In the genomic region with DNA sequence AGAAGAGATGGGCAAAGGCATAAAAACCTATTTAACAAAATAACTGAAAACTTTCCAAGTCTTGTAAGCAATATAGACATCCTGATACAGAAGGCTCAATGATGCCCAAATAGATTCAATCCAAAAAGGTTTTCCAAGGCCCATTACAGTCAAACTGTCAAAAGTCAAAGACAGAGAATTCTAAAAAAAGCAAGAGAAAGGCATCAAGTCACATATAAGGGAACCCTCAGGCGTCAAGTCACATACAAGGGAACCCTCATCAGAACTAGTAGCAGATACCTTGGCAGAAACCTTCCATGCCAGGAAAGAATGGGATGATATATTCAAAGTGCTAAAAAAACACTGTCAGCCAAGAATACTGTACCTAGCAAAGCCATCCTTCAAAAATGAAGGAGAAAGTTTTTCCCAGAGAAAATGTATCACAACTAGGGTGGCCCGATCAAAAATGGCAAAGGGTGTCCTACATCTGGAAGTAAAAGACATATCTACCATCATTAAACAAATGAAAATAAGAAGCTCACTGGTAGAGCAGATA, we compare ENCODE assay signal across 19 cellular contexts. TPM values are rescaled to one million over a fixed set of nuclear protein-coding genes. Genes with fewer than 3 reads are reported as not detected.
DNase-seq lines count a peak whose midpoint lies in the region; ATAC-seq, FAIRE-seq and TF ChIP-seq lines count a peak whose summit lies in the region.
"Had no signal": no experiment of that assay in that cellular context is flagged by ENCODE, and none has a peak within 500 bp of the region (broad histone marks: within the 10 kb centered on the region; RNA-seq: fewer than 3 reads in every experiment).

No MANE protein-coding gene starts in this region.

- no peak overlapping the region for H3K27ac Mint-ChIP-seq in CD4-positive, alpha-beta memory T cell

- no peaks in the 10 kb centered on the region for H4K20me1 ChIP-seq in HepG2 (ENCODE audit: insufficient read depth, low read length)
- H4K20me1 ChIP-seq: BLaER1 had no signal

- 96% methylated on average over 2 of the region's 2 CpGs for WGBS in liver
- WGBS in HepG2 (ENCODE audit: low lambda C conversion rate) = 63% methylated on average over 2 of the region's 2 CpGs

- H3K27me3 Mint-ChIP-seq in CD4-positive, alpha-beta memory T cell = no peaks in the 10 kb centered on the region

- FAIRE-seq in HepG2 (lab: Jason Lieb, UNC) = no peak
- FAIRE-seq: GM12878, GM18507 had no signal

- DNase-seq in HepG2 (ENCODE audit: low spot score) (no peak), amniotic epithelial cell (ENCODE audit: low read depth) (peak; percentile 7), Peyer's patch (no peak), SHP77 treated with DMSO at 0.1 percent for 48 hours (lab: John Stamatoyannopoulos, UW) (no peak)
- DNase-seq in CD4-positive, alpha-beta memory T cell = no peak
- DNase-seq in effector CD4-positive, alpha-beta T cell = no peak
- DNase-seq: AML-193, DMS79, GM23248, H7, IMR-90 had no signal

- H3K9ac ChIP-seq in liver (ENCODE audit: low read depth in 1 of 2, low read length in 2 of 2) (no peak overlapping the region), HepG2 (ENCODE audit: insufficient read depth, low read depth, low read length) (no peak overlapping the region)
- H3K9ac ChIP-seq: BLaER1, GM23248 had no signal

- TF ChIP-seq CTCF in liver (IDR thresholded peaks at IDR 0.05; ENCODE audit: low read depth, low read length, missing input control) = no peak
- TF ChIP-seq CTCF in HepG2 (CRISPR knock-in tag; IDR thresholded peaks at IDR 0.05) = no peak
- TF ChIP-seq CTCF in Peyer's patch (IDR thresholded peaks at IDR 0.05) = no peak

- H3K4me3 ChIP-seq in liver (ENCODE audit: low read depth in 1 of 3, low read length in 3 of 3) (peak overlapping the region in 2 of 3 donors; percentile 40 to 65), HepG2 (replicated peaks in 1 of 3; ENCODE audit: insufficient read depth in 1 of 3, low read depth in 2 of 3, low read length in 3 of 3) (no peak overlapping the region), muscle layer of duodenum (ENCODE audit: low read depth in 1 of 2, low read length in 2 of 2) (peak overlapping the region; percentile 45 to 75), Peyer's patch (no peak overlapping the region)
- no peak overlapping the region for H3K4me3 ChIP-seq in CD4-positive, alpha-beta memory T cell (ENCODE audit: low read length in 2 of 2)
- H3K4me3 ChIP-seq: BLaER1, GM12878, GM23248 had no signal

- TF ChIP-seq POLR2A in HepG2 (IDR thresholded peaks at IDR 0.05; ENCODE audit: insufficient read depth in 1 of 2, low read depth in 2 of 2, low read length in 2 of 2) (no peak), Peyer's patch (IDR thresholded peaks at IDR 0.05) (no peak)

- POLR2A ChIA-PET in HepG2 (lab: Yijun Ruan, JAX) = no interaction called here
- POLR2A ChIA-PET in CD4-positive, alpha-beta memory T cell (lab: Charles Lee; ENCODE audit: partially characterized antibody) = no interaction called here

- no peak overlapping the region for H2AFZ ChIP-seq in HepG2 (ENCODE audit: low read length)
- H2AFZ ChIP-seq: GM23248 had no signal

- H3K9me3 ChIP-seq in liver (ENCODE audit: control insufficient read depth in 4 of 4, low read length in 3 of 4) = peaks cover 48 to 91% (median 71%) of the 10 kb centered on the region in 4 donors
- H3K9me3 ChIP-seq in HepG2 (ENCODE audit: low read length) = peaks cover 96% of the 10 kb centered on the region
- H3K9me3 ChIP-seq in muscle layer of duodenum (ENCODE audit: control insufficient read depth in 1 of 2, low read length in 2 of 2) = peaks cover 81 to 90% of the 10 kb centered on the region in 2 donors
- peaks cover 3 to 97% (median 49%) of the 10 kb centered on the region in 4 donors for H3K9me3 ChIP-seq in Peyer's patch
- H3K9me3 ChIP-seq in CD4-positive, alpha-beta memory T cell (ENCODE audit: control insufficient read depth in 1 of 2, low read length in 2 of 2) = peaks cover 21 to 68% of the 10 kb centered on the region in 2 donors

- H3K4me3 Mint-ChIP-seq in CD4-positive, alpha-beta memory T cell = peak overlapping the region in 2 of 8 donors; percentile 8 to 55

- in situ Hi-C loops in HepG2 (cut with HindIII; ENCODE audit: extremely low pct_ligation_motif_present, low pct_unique_long_range_greater_than_20kb) = no loop called here

- H3K27ac ChIP-seq in liver (ENCODE audit: low read depth in 1 of 2, low read length in 2 of 2) (no peak overlapping the region), HepG2 (ENCODE audit: extremely low read length, insufficient read depth, low read length) (no peak overlapping the region), muscle layer of duodenum (ENCODE audit: low read length) (no peak overlapping the region), Peyer's patch (no peak overlapping the region)
- H3K27ac ChIP-seq in CD4-positive, alpha-beta memory T cell (ENCODE audit: low read depth, low read length) = no peak overlapping the region
- H3K27ac ChIP-seq: 22Rv1, BLaER1, GM23248, HL-60 had no signal

- intact Hi-C loops in HepG2 (cut with micrococcal nuclease; ENCODE audit: unreplicated experiment) = no loop called here
- intact Hi-C loops in CD4-positive, alpha-beta memory T cell (cut with micrococcal nuclease) = no loop called here

- no peaks in the 10 kb centered on the region for H3K4me1 ChIP-seq in liver (ENCODE audit: control insufficient read depth in 4 of 4, insufficient read depth in 4 of 4, low read length in 3 of 4)
- no peaks in the 10 kb centered on the region for H3K4me1 ChIP-seq in HepG2 (ENCODE audit: insufficient read depth, low read length)
- no peaks in the 10 kb centered on the region for H3K4me1 ChIP-seq in muscle layer of duodenum (ENCODE audit: control insufficient read depth in 1 of 2, insufficient read depth in 2 of 2, low read length in 2 of 2)
- H3K4me1 ChIP-seq in Peyer's patch = no peaks in the 10 kb centered on the region
- no peaks in the 10 kb centered on the region for H3K4me1 ChIP-seq in CD4-positive, alpha-beta memory T cell (ENCODE audit: insufficient read depth, low read length)
- H3K4me1 ChIP-seq: BLaER1 had no signal

- no peak overlapping the region for H3K4me2 ChIP-seq in HepG2 (ENCODE audit: low read depth, low read length)
- H3K4me2 ChIP-seq: BLaER1 had no signal

- no peaks in the 10 kb centered on the region for H3K79me2 ChIP-seq in HepG2 (ENCODE audit: insufficient read depth, low read length)

- H3K27me3 ChIP-seq in liver (ENCODE audit: control insufficient read depth in 4 of 4, insufficient read depth in 4 of 4, low read length in 3 of 4) = no peaks in the 10 kb centered on the region
- H3K27me3 ChIP-seq in HepG2 (ENCODE audit: control insufficient read depth in 1 of 2, insufficient read depth in 2 of 2, low read length in 2 of 2) = no peaks in the 10 kb centered on the region
- no peaks in the 10 kb centered on the region for H3K27me3 ChIP-seq in muscle layer of duodenum (ENCODE audit: low read depth, low read length)
- H3K27me3 ChIP-seq in Peyer's patch = no peaks in the 10 kb centered on the region
- no peaks in the 10 kb centered on the region for H3K27me3 ChIP-seq in CD4-positive, alpha-beta memory T cell (ENCODE audit: insufficient read depth, low read length)
- H3K27me3 ChIP-seq: BLaER1 had no signal

- ATAC-seq in HepG2 = no peak
- ATAC-seq: GM12878 had no signal

- H3K9me3 Mint-ChIP-seq in CD4-positive, alpha-beta memory T cell = peaks cover 3 to 95% (median 88%) of the 10 kb centered on the region in 8 donors

- H3K36me3 Mint-ChIP-seq in CD4-positive, alpha-beta memory T cell = peaks cover 81 to 87% of the 10 kb centered on the region in 2 donors

- CTCF ChIA-PET in HepG2 (lab: Yijun Ruan, JAX; ENCODE audit: low intra/inter-chr PET ratio, low total read pairs) = no interaction called here
- CTCF ChIA-PET in CD4-positive, alpha-beta memory T cell (lab: Charles Lee; ENCODE audit: partially characterized antibody) = interaction anchor here (0.6 kb wide), 1 partner anchor 465 kb away, joined by 3 read pairs; no protein-coding TSS in a partner anchor

- no peak for TF ChIP-seq RAD21 in liver (IDR thresholded peaks at IDR 0.05)
- TF ChIP-seq RAD21 in HepG2 (CRISPR knock-in tag; IDR thresholded peaks at IDR 0.05) = no peak

- H3K36me3 ChIP-seq in liver (ENCODE audit: control insufficient read depth in 4 of 4, insufficient read depth in 3 of 4, low read depth in 1 of 4, low read length in 3 of 4) (peaks cover 6 to 55% (median 30%) of the 10 kb centered on the region in 4 donors), HepG2 (replicated peaks in 1 of 2; ENCODE audit: control insufficient read depth in 1 of 2, insufficient read depth in 2 of 2, low read length in 2 of 2) (no peaks in the 10 kb centered on the region), muscle layer of duodenum (ENCODE audit: control insufficient read depth in 1 of 2, insufficient read depth in 2 of 2, low read length in 2 of 2) (peaks cover 43 to 92% of the 10 kb centered on the region in 2 donors), Peyer's patch (peaks cover 0 to 74% (median 6%) of the 10 kb centered on the region in 3 donors)
- peaks cover 24% of the 10 kb centered on the region for H3K36me3 ChIP-seq in CD4-positive, alpha-beta memory T cell (ENCODE audit: insufficient read depth, low read length)

- no TSS peak for BruUV-seq in HepG2 (replicated peaks; lab: Mats Ljungman, UMichigan)

- peaks cover 0 to 3% (median 0%) of the 10 kb centered on the region in 4 donors for H3K4me1 Mint-ChIP-seq in CD4-positive, alpha-beta memory T cell

- TF ChIP-seq EP300 in HepG2 (IDR thresholded peaks at IDR 0.05; ENCODE audit: low read depth in 2 of 2, low read length in 2 of 2) (no peak), HepG2 (CRISPR knock-in tag; IDR thresholded peaks at IDR 0.05; ENCODE audit: borderline replicate concordance) (no peak)

RNA-seq across cellular contexts. Expression of a gene that starts 21.2 kb away (rescaled TPM):
- 1 to 10 TPM; 1.1 to 1.3 TPM for total RNA-seq in liver
- polyA plus RNA-seq in liver = under 1 TPM; 0.32 to 0.40 TPM
- 0.86 and 1.6 TPM in 2 replicates for total RNA-seq in HepG2 (2016; rRNA removed; fragmentation: Illumina TruSeq; extraction: Trizol)
- total RNA-seq in HepG2 (2016; cell fraction: cytosol; rRNA removed; fragmentation: Illumina TruSeq; extraction: Trizol; ENCODE audit: low read depth) = 0.09 and 0.20 TPM in 2 replicates
- 0.84 and 1.6 TPM in 2 replicates for total RNA-seq in HepG2 (2016; cell fraction: insoluble cytoplasmic fraction; rRNA removed; fragmentation: Illumina TruSeq; extraction: Trizol)
- total RNA-seq in HepG2 (2016; cell fraction: membrane; rRNA removed; fragmentation: Illumina TruSeq; extraction: Trizol) = 0.34 and 0.43 TPM in 2 replicates
- 0.66 and 0.78 TPM in 2 replicates for total RNA-seq in HepG2 (2016; cell fraction: nucleus; rRNA removed; fragmentation: Illumina TruSeq; extraction: Trizol)
- 0.10 and 0.15 TPM in 2 replicates for polyA plus RNA-seq in HepG2 (2011; rRNA removed)
- 0.05 and 0.14 TPM in 2 replicates for polyA plus RNA-seq in HepG2 (2011; cell fraction: cytosol; rRNA removed)
- 0.08 and 0.16 TPM in 2 replicates for polyA plus RNA-seq in HepG2 (2011; cell fraction: nucleus; rRNA removed)
- 0.11 and 0.35 TPM in 2 replicates for polyA plus RNA-seq in HepG2 (2012)
- 0.02 and 0.03 TPM in 2 replicates for polyA plus RNA-seq in HepG2 (2016; cell fraction: cytosol; fragmentation: Illumina TruSeq; extraction: Trizol; ENCODE audit: low read depth)
- polyA plus RNA-seq in HepG2 (2016; cell fraction: insoluble cytoplasmic fraction; fragmentation: Illumina TruSeq; extraction: Trizol; ENCODE audit: low read depth) = 0.86 and 0.91 TPM in 2 replicates
- 0.10 and 0.13 TPM in 2 replicates for polyA plus RNA-seq in HepG2 (2016; cell fraction: membrane; fragmentation: Illumina TruSeq; extraction: Trizol; ENCODE audit: low read depth)
- 1.00 and 1.3 TPM in 2 replicates for polyA plus RNA-seq in HepG2 (2016; cell fraction: nucleus; fragmentation: Illumina TruSeq; extraction: Trizol; ENCODE audit: insufficient read depth, low read depth)
- 0.18 TPM in 1 of 2 replicates, not detected in the other for polyA minus RNA-seq in HepG2 (2011; rRNA and poly(A)+ RNA removed; ENCODE audit: low replicate concordance)
- polyA minus RNA-seq in HepG2 (2011; cell fraction: cytosol; rRNA and poly(A)+ RNA removed) = 0.40 TPM in 1 of 2 replicates, not detected in the other
- 0.52 and 0.75 TPM in 2 replicates for polyA minus RNA-seq in HepG2 (2011; cell fraction: nucleus; rRNA and poly(A)+ RNA removed)
- total RNA-seq in Peyer's patch = 1 to 10 TPM; 1.1 to 2.0 (median 1.8) TPM
- total RNA-seq in CD4-positive, alpha-beta memory T cell = 1 to 10 TPM; 8.5 to 9.8 TPM
- polyA plus RNA-seq in CD4-positive, alpha-beta memory T cell = 1 to 10 TPM; 2.0 to 4.0 TPM
- total RNA-seq: G401, H7 had no signal

RNA-seq across cellular contexts. Expression of a gene that starts 21.2 kb away (rescaled TPM):
- total RNA-seq in liver = 1 to 10 TPM; 3.4 to 5.5 TPM
- 1 to 10 TPM; 1.4 to 2.2 TPM for polyA plus RNA-seq in liver
- 1.00 and 1.9 TPM in 2 replicates for total RNA-seq in HepG2 (2016; rRNA removed; fragmentation: Illumina TruSeq; extraction: Trizol)
- 0.26 and 0.30 TPM in 2 replicates for total RNA-seq in HepG2 (2016; cell fraction: cytosol; rRNA removed; fragmentation: Illumina TruSeq; extraction: Trizol; ENCODE audit: low read depth)
- 1.4 TPM in 2 replicates for total RNA-seq in HepG2 (2016; cell fraction: insoluble cytoplasmic fraction; rRNA removed; fragmentation: Illumina TruSeq; extraction: Trizol)
- total RNA-seq in HepG2 (2016; cell fraction: membrane; rRNA removed; fragmentation: Illumina TruSeq; extraction: Trizol) = 0.71 and 0.79 TPM in 2 replicates
- total RNA-seq in HepG2 (2016; cell fraction: nucleus; rRNA removed; fragmentation: Illumina TruSeq; extraction: Trizol) = 0.60 and 1.6 TPM in 2 replicates
- 0.15 and 0.22 TPM in 2 replicates for polyA plus RNA-seq in HepG2 (2011; rRNA removed)
- polyA plus RNA-seq in HepG2 (2011; cell fraction: cytosol; rRNA removed) = 0.19 and 0.23 TPM in 2 replicates
- 0.14 and 0.26 TPM in 2 replicates for polyA plus RNA-seq in HepG2 (2011; cell fraction: nucleus; rRNA removed)
- polyA plus RNA-seq in HepG2 (2012) = 0.43 and 0.47 TPM in 2 replicates
- 0.18 and 0.22 TPM in 2 replicates for polyA plus RNA-seq in HepG2 (2016; cell fraction: cytosol; fragmentation: Illumina TruSeq; extraction: Trizol; ENCODE audit: low read depth)
- 0.69 and 1.4 TPM in 2 replicates for polyA plus RNA-seq in HepG2 (2016; cell fraction: insoluble cytoplasmic fraction; fragmentation: Illumina TruSeq; extraction: Trizol; ENCODE audit: low read depth)
- polyA plus RNA-seq in HepG2 (2016; cell fraction: membrane; fragmentation: Illumina TruSeq; extraction: Trizol; ENCODE audit: low read depth) = 0.33 and 0.40 TPM in 2 replicates
- 0.83 and 2.1 TPM in 2 replicates for polyA plus RNA-seq in HepG2 (2016; cell fraction: nucleus; fragmentation: Illumina TruSeq; extraction: Trizol; ENCODE audit: insufficient read depth, low read depth)
- 1.2 TPM in 1 of 2 replicates, not detected in the other for polyA minus RNA-seq in HepG2 (2011; rRNA and poly(A)+ RNA removed; ENCODE audit: low replicate concordance)
- 0.53 TPM in 1 of 2 replicates, not detected in the other for polyA minus RNA-seq in HepG2 (2011; cell fraction: cytosol; rRNA and poly(A)+ RNA removed)
- 0.90 and 2.2 TPM in 2 replicates for polyA minus RNA-seq in HepG2 (2011; cell fraction: nucleus; rRNA and poly(A)+ RNA removed)
- 10 to 100 TPM in 1 of 4 donors, 1 to 10 TPM in 3; 2.7 to 17.3 (median 3.7) TPM for total RNA-seq in Peyer's patch
- 10 to 100 TPM; 18.8 to 20.3 TPM for total RNA-seq in CD4-positive, alpha-beta memory T cell
- polyA plus RNA-seq in CD4-positive, alpha-beta memory T cell = 10 to 100 TPM in 1 of 2 donors, 1 to 10 TPM in 1; 7.6 to 11.1 TPM

RNA-seq across cellular contexts. Expression of a gene that starts 44.2 kb away (rescaled TPM):
- total RNA-seq in liver (1 to 10 TPM; 2.3 to 4.7 TPM), HepG2 (2016; rRNA removed; fragmentation: Illumina TruSeq; extraction: Trizol) (2.9 and 3.0 TPM in 2 replicates), Peyer's patch (10 to 100 TPM in 1 of 4 donors, 1 to 10 TPM in 3; 3.0 to 19.8 (median 3.7) TPM)
- polyA plus RNA-seq in liver (1 to 10 TPM in 1 of 2 donors, under 1 TPM in 1; 0.67 to 1.9 TPM), HepG2 (2011; rRNA removed) (2.6 TPM in 2 replicates)
- total RNA-seq in HepG2 (2016; cell fraction: cytosol; rRNA removed; fragmentation: Illumina TruSeq; extraction: Trizol; ENCODE audit: low read depth) = 0.62 and 1.2 TPM in 2 replicates
- 3.0 and 3.7 TPM in 2 replicates for total RNA-seq in HepG2 (2016; cell fraction: insoluble cytoplasmic fraction; rRNA removed; fragmentation: Illumina TruSeq; extraction: Trizol)
- total RNA-seq in HepG2 (2016; cell fraction: membrane; rRNA removed; fragmentation: Illumina TruSeq; extraction: Trizol) = 1.2 and 1.3 TPM in 2 replicates
- 3.0 and 4.5 TPM in 2 replicates for total RNA-seq in HepG2 (2016; cell fraction: nucleus; rRNA removed; fragmentation: Illumina TruSeq; extraction: Trizol)
- 0.86 and 1.6 TPM in 2 replicates for polyA plus RNA-seq in HepG2 (2011; cell fraction: cytosol; rRNA removed)
- 3.9 and 8.2 TPM in 2 replicates for polyA plus RNA-seq in HepG2 (2011; cell fraction: nucleus; rRNA removed)
- 2.7 and 3.4 TPM in 2 replicates for polyA plus RNA-seq in HepG2 (2012)
- polyA plus RNA-seq in HepG2 (2016; cell fraction: cytosol; fragmentation: Illumina TruSeq; extraction: Trizol; ENCODE audit: low read depth) = 0.19 TPM in 1 of 2 replicates, not detected in the other
- polyA plus RNA-seq in HepG2 (2016; cell fraction: insoluble cytoplasmic fraction; fragmentation: Illumina TruSeq; extraction: Trizol; ENCODE audit: low read depth) = 1.9 and 2.2 TPM in 2 replicates
- 0.68 and 0.76 TPM in 2 replicates for polyA plus RNA-seq in HepG2 (2016; cell fraction: membrane; fragmentation: Illumina TruSeq; extraction: Trizol; ENCODE audit: low read depth)
- polyA plus RNA-seq in HepG2 (2016; cell fraction: nucleus; fragmentation: Illumina TruSeq; extraction: Trizol; ENCODE audit: insufficient read depth, low read depth) = 5.4 and 5.8 TPM in 2 replicates
- polyA minus RNA-seq in HepG2 (2011; rRNA and poly(A)+ RNA removed; ENCODE audit: low replicate concordance) = 1.2 TPM in 1 of 2 replicates, not detected in the other
- polyA minus RNA-seq in HepG2 (2011; cell fraction: cytosol; rRNA and poly(A)+ RNA removed) = 1.8 and 1.9 TPM in 2 replicates
- polyA minus RNA-seq in HepG2 (2011; cell fraction: nucleus; rRNA and poly(A)+ RNA removed) = 3.7 and 5.8 TPM in 2 replicates
- total RNA-seq in CD4-positive, alpha-beta memory T cell = 10 to 100 TPM; 17.6 to 18.0 TPM
- 10 to 100 TPM in 1 of 2 donors, 1 to 10 TPM in 1; 7.9 to 10.0 TPM for polyA plus RNA-seq in CD4-positive, alpha-beta memory T cell

RNA-seq across cellular contexts. Expression of a gene that starts 56.7 kb away (rescaled TPM):
- total RNA-seq in liver (1 to 10 TPM; 5.3 to 5.5 TPM), HepG2 (2016; rRNA removed; fragmentation: Illumina TruSeq; extraction: Trizol) (5.3 and 8.5 TPM in 2 replicates), Peyer's patch (1 to 10 TPM; 3.2 to 6.6 (median 4.4) TPM)
- polyA plus RNA-seq in liver (1 to 10 TPM; 2.8 to 3.1 TPM), HepG2 (2011; rRNA removed) (1.3 and 1.4 TPM in 2 replicates)
- 0.53 and 1.6 TPM in 2 replicates for total RNA-seq in HepG2 (2016; cell fraction: cytosol; rRNA removed; fragmentation: Illumina TruSeq; extraction: Trizol; ENCODE audit: low read depth)
- total RNA-seq in HepG2 (2016; cell fraction: insoluble cytoplasmic fraction; rRNA removed; fragmentation: Illumina TruSeq; extraction: Trizol) = 5.9 and 7.8 TPM in 2 replicates
- 2.3 and 2.4 TPM in 2 replicates for total RNA-seq in HepG2 (2016; cell fraction: membrane; rRNA removed; fragmentation: Illumina TruSeq; extraction: Trizol)
- 4.9 and 8.2 TPM in 2 replicates for total RNA-seq in HepG2 (2016; cell fraction: nucleus; rRNA removed; fragmentation: Illumina TruSeq; extraction: Trizol)
- polyA plus RNA-seq in HepG2 (2011; cell fraction: cytosol; rRNA removed) = 1.1 and 1.6 TPM in 2 replicates
- 1.00 and 1.8 TPM in 2 replicates for polyA plus RNA-seq in HepG2 (2011; cell fraction: nucleus; rRNA removed)
- 2.2 and 3.4 TPM in 2 replicates for polyA plus RNA-seq in HepG2 (2012)
- polyA plus RNA-seq in HepG2 (2016; cell fraction: cytosol; fragmentation: Illumina TruSeq; extraction: Trizol; ENCODE audit: low read depth) = 0.18 and 0.33 TPM in 2 replicates
- polyA plus RNA-seq in HepG2 (2016; cell fraction: insoluble cytoplasmic fraction; fragmentation: Illumina TruSeq; extraction: Trizol; ENCODE audit: low read depth) = 3.4 TPM in 2 replicates
- 0.36 and 0.84 TPM in 2 replicates for polyA plus RNA-seq in HepG2 (2016; cell fraction: membrane; fragmentation: Illumina TruSeq; extraction: Trizol; ENCODE audit: low read depth)
- polyA plus RNA-seq in HepG2 (2016; cell fraction: nucleus; fragmentation: Illumina TruSeq; extraction: Trizol; ENCODE audit: insufficient read depth, low read depth) = 3.5 and 4.3 TPM in 2 replicates
- 1.0 TPM in 1 of 2 replicates, not detected in the other for polyA minus RNA-seq in HepG2 (2011; rRNA and poly(A)+ RNA removed; ENCODE audit: low replicate concordance)
- 1.5 and 2.0 TPM in 2 replicates for polyA minus RNA-seq in HepG2 (2011; cell fraction: cytosol; rRNA and poly(A)+ RNA removed)
- 10.2 and 13.6 TPM in 2 replicates for polyA minus RNA-seq in HepG2 (2011; cell fraction: nucleus; rRNA and poly(A)+ RNA removed)
- total RNA-seq in CD4-positive, alpha-beta memory T cell = 10 to 100 TPM; 12.4 to 13.4 TPM
- 1 to 10 TPM; 5.1 to 6.6 TPM for polyA plus RNA-seq in CD4-positive, alpha-beta memory T cell

Comparison
In these comparisons a context has a peak if more than half of its experiments do, and no peak if none do; other contexts are left out.
1. H3K4me3 ChIP-seq: peak in liver (2 of 3) and muscle layer of duodenum (2 of 2); none in HepG2 (0 of 3), Peyer's patch (0 of 4) and CD4-positive, alpha-beta memory T cell (0 of 2).